In genomic region chr4:111854494-111855087, GRCh38 we compare ENCODE assay signal across 8 cellular contexts.
DNase-seq lines count a peak whose midpoint lies in the region; ATAC-seq and TF ChIP-seq lines count a peak whose summit lies in the region.

No MANE protein-coding gene starts in this region.

- H3K27me3 Mint-ChIP-seq in chondrocyte (ENCODE audit: low read depth) = peaks cover 23% of the 10 kb centered on the region

- POLR2A ChIA-PET in AG04450 (lab: Yijun Ruan, JAX) = no interaction called here

- TF ChIP-seq CTCF in AG04450 (IDR thresholded peaks at IDR 0.05; ENCODE audit: low read depth, low read length) (peak; percentile 68), GM12875 (IDR thresholded peaks at IDR 0.05; ENCODE audit: borderline replicate concordance, insufficient read depth, low read depth, low read length) (peak; percentile 45; the same call in 1 of the 2 replicates), chondrocyte (IDR thresholded peaks at IDR 0.05) (peak; percentile 87)

- CTCF ChIA-PET in AG04450 (lab: Charles Lee) = interaction anchor here (0.6 to 2.9 kb wide), 16 partner anchors 10 to 1232 kb away, joined by 3 to 29 read pairs (median 4); no protein-coding TSS in a partner anchor

- no peak overlapping the region for H3K27ac Mint-ChIP-seq in chondrocyte (ENCODE audit: unreplicated experiment)

- ATAC-seq in HG02885 (IDR thresholded peaks at IDR 0.05; ENCODE audit: poor library complexity, unreplicated experiment) = peak; percentile 86

- H3K27me3 ChIP-seq in AG04450 (ENCODE audit: control insufficient read depth, insufficient read depth, low read length) = no peaks in the 10 kb centered on the region

- no peaks in the 10 kb centered on the region for H3K9me3 ChIP-seq in AG04450 (ENCODE audit: control insufficient read depth, insufficient read depth, low read length)

- no peaks in the 10 kb centered on the region for H3K4me1 Mint-ChIP-seq in chondrocyte (ENCODE audit: low read depth)

- H3K4me3 ChIP-seq in AG04450 (ENCODE audit: low read depth, low read length) = no peak overlapping the region
- no peak overlapping the region for H3K4me3 ChIP-seq in GM12875 (ENCODE audit: low read depth, low read length)

- DNase-seq in AG04450 (ENCODE audit: low read depth, low spot score) (peak; percentile 1), NCI-H748 (lab: John Stamatoyannopoulos, UW; ENCODE audit: unreplicated experiment) (peak; percentile 42), chondrocyte (ENCODE audit: low spot score) (no peak), middle frontal gyrus (ENCODE audit: extremely low spot score, low spot score) (peak; percentile 7), amniotic stem cell (lab: John Stamatoyannopoulos, UW) (no peak)
- no peak for DNase-seq in activated CD4-positive, CD25-positive, alpha-beta regulatory T cell (lab: John Stamatoyannopoulos, UW)

- H3K27ac ChIP-seq in AG04450 (ENCODE audit: low read depth, low read length) = no peak overlapping the region

- no peak overlapping the region for H3K4me3 Mint-ChIP-seq in chondrocyte (ENCODE audit: unreplicated experiment)

- H3K36me3 Mint-ChIP-seq in chondrocyte (ENCODE audit: low read depth) = no peaks in the 10 kb centered on the region

- H3K9me3 Mint-ChIP-seq in chondrocyte (ENCODE audit: low read depth) = no peaks in the 10 kb centered on the region

Comparison
In these comparisons a context has a peak if more than half of its experiments do, and no peak if none do; other contexts are left out.
1. DNase-seq: peak in AG04450 (single experiment), NCI-H748 (single experiment) and middle frontal gyrus (single experiment); none in chondrocyte (single experiment), activated CD4-positive, CD25-positive, alpha-beta regulatory T cell (0 of 4) and amniotic stem cell (single experiment).
2. Peak in every context shown above with its lines, with median percentiles within 50 percentile points of each other: CTCF ChIP-seq.